1 cellular context compared by ENCODE assay signal in the genomic region with DNA sequence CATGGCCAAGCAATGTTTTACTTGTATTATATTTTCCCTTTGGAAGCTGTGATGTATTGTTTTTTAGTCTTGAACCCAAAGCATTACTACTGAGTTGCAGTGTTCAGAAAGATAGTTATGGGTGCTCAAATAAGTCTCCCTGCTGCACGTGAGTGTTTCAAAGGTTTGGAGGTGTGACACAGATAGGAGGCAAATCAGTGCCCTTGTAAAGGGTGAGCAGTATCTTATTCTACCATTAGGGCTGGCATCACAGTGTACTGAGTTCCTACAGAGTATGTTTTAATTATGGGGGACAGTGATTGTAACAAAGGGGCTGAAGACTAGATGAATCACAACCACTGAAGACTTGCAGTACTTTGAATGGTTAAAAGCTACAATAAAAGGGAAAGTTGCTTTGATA.
TF ChIP-seq lines count a peak whose summit lies in the region.

No MANE protein-coding gene starts in this region.

TF ChIP-seq in SK-N-SH, 30 proteins besides CTCF, POLR2A, EP300 and RAD21:
- TF ChIP-seq NFIC (IDR thresholded peaks at IDR 0.05; ENCODE audit: borderline replicate concordance) (no peak), SMC3 (IDR thresholded peaks at IDR 0.05; ENCODE audit: low read depth, low read length) (no peak), GATA2 (CRISPR knock-in tag; IDR thresholded peaks at IDR 0.05) (no peak), EZH2phosphoT487 (IDR thresholded peaks at IDR 0.05; ENCODE audit: borderline replicate concordance, low read depth) (no peak), RXRA (IDR thresholded peaks at IDR 0.05; ENCODE audit: borderline replicate concordance, low read depth) (no peak), MXI1 (IDR thresholded peaks at IDR 0.05; ENCODE audit: low read depth, low read length) (no peak), POLR2AphosphoS5 (IDR thresholded peaks at IDR 0.05; ENCODE audit: low read depth, low read length) (no peak), MEF2A (IDR thresholded peaks at IDR 0.05; ENCODE audit: borderline replicate concordance, low read depth) (no peak), RCOR1 (IDR thresholded peaks at IDR 0.05; ENCODE audit: low read length) (no peak), FOXM1 (IDR thresholded peaks at IDR 0.05; ENCODE audit: low read depth) (no peak)
- TF ChIP-seq, protein P1, sequence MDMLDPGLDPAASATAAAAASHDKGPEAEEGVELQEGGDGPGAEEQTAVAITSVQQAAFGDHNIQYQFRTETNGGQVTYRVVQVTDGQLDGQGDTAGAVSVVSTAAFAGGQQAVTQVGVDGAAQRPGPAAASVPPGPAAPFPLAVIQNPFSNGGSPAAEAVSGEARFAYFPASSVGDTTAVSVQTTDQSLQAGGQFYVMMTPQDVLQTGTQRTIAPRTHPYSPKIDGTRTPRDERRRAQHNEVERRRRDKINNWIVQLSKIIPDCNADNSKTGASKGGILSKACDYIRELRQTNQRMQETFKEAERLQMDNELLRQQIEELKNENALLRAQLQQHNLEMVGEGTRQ (IDR thresholded peaks at IDR 0.05; ENCODE audit: borderline replicate concordance, low read depth, low read length), result no peak
- TF ChIP-seq, protein P2, sequence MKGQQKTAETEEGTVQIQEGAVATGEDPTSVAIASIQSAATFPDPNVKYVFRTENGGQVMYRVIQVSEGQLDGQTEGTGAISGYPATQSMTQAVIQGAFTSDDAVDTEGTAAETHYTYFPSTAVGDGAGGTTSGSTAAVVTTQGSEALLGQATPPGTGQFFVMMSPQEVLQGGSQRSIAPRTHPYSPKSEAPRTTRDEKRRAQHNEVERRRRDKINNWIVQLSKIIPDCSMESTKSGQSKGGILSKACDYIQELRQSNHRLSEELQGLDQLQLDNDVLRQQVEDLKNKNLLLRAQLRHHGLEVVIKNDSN (IDR thresholded peaks at IDR 0.05; ENCODE audit: borderline replicate concordance, low read depth), result no peak
- TF ChIP-seq, protein P3, sequence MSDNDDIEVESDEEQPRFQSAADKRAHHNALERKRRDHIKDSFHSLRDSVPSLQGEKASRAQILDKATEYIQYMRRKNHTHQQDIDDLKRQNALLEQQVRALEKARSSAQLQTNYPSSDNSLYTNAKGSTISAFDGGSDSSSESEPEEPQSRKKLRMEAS (IDR thresholded peaks at IDR 0.05; ENCODE audit: low read depth), result no peak
